Comparison of ENCODE assay signal across 9 cellular contexts in genomic region chr6:93036835-93037234, GRCh38.
DNase-seq lines count a peak whose midpoint lies in the region; ATAC-seq, FAIRE-seq and TF ChIP-seq lines count a peak whose summit lies in the region.
"Had no signal": no experiment of that assay in that cellular context is flagged by ENCODE, and none has a peak within 500 bp of the region (broad histone marks: within the 10 kb centered on the region; RNA-seq: fewer than 3 reads in every experiment).

No MANE protein-coding gene starts in this region.

- DNase-seq in GM13977 (ENCODE audit: low spot score) (peak; percentile 14), MM.1S (peak; percentile 34), GM12878 (ENCODE audit: low read depth, low spot score) (no peak), anterior cingulate cortex (lab: John Stamatoyannopoulos, UW) (no peak)
- DNase-seq: activated naive CD8-positive, alpha-beta T cell treated with anti-CD3 and anti-CD28 coated beads, Interleukin-2, amount 50 U/mL, for 24 hours had no signal

- RAD21 ChIA-PET in GM12878 (lab: Charles Lee; ENCODE audit: unreplicated experiment): interaction anchor here (0.7 to 0.8 kb wide), 2 partner anchors 210 to 387 kb away, joined by 3 to 7 read pairs; no protein-coding TSS in a partner anchor

- no peak for TF ChIP-seq EP300 in GM12878 (IDR thresholded peaks at IDR 0.05; ENCODE audit: borderline replicate concordance in 1 of 2, control insufficient read depth in 1 of 2, low read depth in 2 of 2, low read length in 2 of 2)
- no peak for TF ChIP-seq EP300 in neural cell (conservative IDR thresholded peaks at IDR 0.05; ENCODE audit: poor library complexity, severe bottlenecking)

- CTCF ChIA-PET in GM12878 (lab: Yijun Ruan, JAX): interaction anchor here (1.0 to 3.1 kb wide), 3 partner anchors 10 to 387 kb away, joined by 3 to 20 read pairs (median 4); no protein-coding TSS in a partner anchor

- no TSS peak for BruUV-seq in GM12878 (replicated peaks; lab: Mats Ljungman, UMichigan)

- TF ChIP-seq POLR2A in GM12878 (IDR thresholded peaks at IDR 0.05; ENCODE audit: low read depth, low read length): no peak

- SMC1A ChIA-PET in GM12878 (lab: Charles Lee; ENCODE audit: uncharacterized antibody, unreplicated experiment): interaction anchor here (0.8 kb wide), 1 partner anchor 12 kb away, joined by 4 read pairs; no protein-coding TSS in a partner anchor

- 0% methylated on average over 1 of the region's 1 CpG for WGBS in GM12878 (ENCODE audit: insufficient coverage, insufficient replicate concordance, low lambda C conversion rate, missing lambda C conversion rate)

- H3K4me3 ChIP-seq in MM.1S (ENCODE audit: low read length): no peak overlapping the region
- no peak overlapping the region for H3K4me3 ChIP-seq in GM12878
- no peak overlapping the region for H3K4me3 ChIP-seq in neural cell (ENCODE audit: low read length)

- TF ChIP-seq RAD21 in GM12878 (IDR thresholded peaks at IDR 0.05; ENCODE audit: insufficient read depth, low read depth, low read length): peak; percentile 35; the same call in 1 of the 2 replicates
- no peak for TF ChIP-seq RAD21 in neural cell (conservative IDR thresholded peaks at IDR 0.05)

- TF ChIP-seq CTCF in GM13977 (IDR thresholded peaks at IDR 0.05; ENCODE audit: extremely low read depth, insufficient read depth, missing control alignments) (peak; percentile 53), MM.1S (IDR thresholded peaks at IDR 0.05; ENCODE audit: low read length) (peak; percentile 44), GM12878 (IDR thresholded peaks at IDR 0.05 in 2 of 3, conservative IDR thresholded peaks at IDR 0.05 in 1 of 3; ENCODE audit: control insufficient read depth in 2 of 3, extremely low read depth in 1 of 3, insufficient read depth in 1 of 3, low read depth in 3 of 3, low read length in 3 of 3) (peak; percentile 13 to 44 (median 42); a peak in 3 of 6 replicates), neural cell (IDR thresholded peaks at IDR 0.05; ENCODE audit: poor library complexity, severe bottlenecking) (peak; percentile 13)

- no peak for FAIRE-seq in GM12878 (lab: Jason Lieb, UNC)
- FAIRE-seq: GM18507 had no signal

- POLR2A ChIA-PET in GM12878 (lab: Charles Lee): no interaction called here

- H2AFZ ChIP-seq in MM.1S (ENCODE audit: low read length) (no peak overlapping the region), GM12878 (ENCODE audit: control insufficient read depth, low read depth, low read length) (no peak overlapping the region), neural cell (ENCODE audit: low read depth, low read length) (no peak overlapping the region)

- H3K9me2 ChIP-seq in MM.1S (replicated peaks; ENCODE audit: insufficient read depth, low read length) (no peaks in the 10 kb centered on the region), neural cell (ENCODE audit: insufficient read depth, low read length) (no peaks in the 10 kb centered on the region)

- no peaks in the 10 kb centered on the region for H3K79me2 ChIP-seq in MM.1S (ENCODE audit: low read length)
- no peaks in the 10 kb centered on the region for H3K79me2 ChIP-seq in GM12878 (ENCODE audit: control insufficient read depth, insufficient read depth, low read length)
- H3K79me2 ChIP-seq in neural cell (replicated peaks; ENCODE audit: insufficient read depth, low read length): no peaks in the 10 kb centered on the region

- H3K4me2 ChIP-seq in MM.1S (ENCODE audit: low read depth, low read length) (no peak overlapping the region), GM12878 (ENCODE audit: control insufficient read depth, insufficient read depth) (no peak overlapping the region), neural cell (ENCODE audit: low read length) (no peak overlapping the region)

- H3K27ac ChIP-seq in MM.1S (ENCODE audit: low read length) (no peak overlapping the region), GM12878 (ENCODE audit: control insufficient read depth, insufficient read depth) (no peak overlapping the region), neural cell (ENCODE audit: low read length) (no peak overlapping the region)

- H3K36me3 ChIP-seq in MM.1S (replicated peaks; ENCODE audit: insufficient read depth, low read length) (no peaks in the 10 kb centered on the region), GM12878 (ENCODE audit: control insufficient read depth in 2 of 2, insufficient read depth in 2 of 2, low read length in 1 of 2) (no peaks in the 10 kb centered on the region), neural cell (ENCODE audit: insufficient read depth, low read length) (no peaks in the 10 kb centered on the region)

- intact Hi-C loops in GM12878 (cut with micrococcal nuclease; ENCODE audit: unreplicated experiment): loop anchor here (5.0 kb wide), 1 partner anchor 385 kb away; no protein-coding TSS in a partner anchor

- in situ Hi-C loops in GM13977 (cut with MboI; ENCODE audit: low pct_unique_long_range_greater_than_20kb, low sequenced_read_pairs, unreplicated experiment): no loop called here
- in situ Hi-C loops in GM12878 (cut with MboI): no loop called here

- H3K27me3 ChIP-seq in MM.1S (replicated peaks; ENCODE audit: insufficient read depth, low read length): no peaks in the 10 kb centered on the region
- H3K27me3 ChIP-seq in GM12878 (replicated peaks in 1 of 2; ENCODE audit: control insufficient read depth in 2 of 2, insufficient read depth in 2 of 2, low read length in 1 of 2): no peaks in the 10 kb centered on the region
- H3K27me3 ChIP-seq in neural cell (ENCODE audit: insufficient read depth, low read depth, low read length): no peaks in the 10 kb centered on the region

- no peaks in the 10 kb centered on the region for H3K4me1 ChIP-seq in MM.1S (ENCODE audit: low read length)
- no peaks in the 10 kb centered on the region for H3K4me1 ChIP-seq in GM12878 (ENCODE audit: control insufficient read depth, insufficient read depth, low read length)

- H4K20me1 ChIP-seq in MM.1S (ENCODE audit: insufficient read depth, low read length) (no peaks in the 10 kb centered on the region), GM12878 (ENCODE audit: control insufficient read depth, insufficient read depth) (no peaks in the 10 kb centered on the region), neural cell (ENCODE audit: insufficient read depth) (no peaks in the 10 kb centered on the region)

- H3F3A ChIP-seq in MM.1S (ENCODE audit: insufficient read depth, low read length) (no peaks in the 10 kb centered on the region), neural cell (ENCODE audit: insufficient read depth, low read length, poor library complexity, severe bottlenecking) (no peaks in the 10 kb centered on the region)

- H3K9me3 ChIP-seq in MM.1S (replicated peaks; ENCODE audit: insufficient read depth, low read length) (no peaks in the 10 kb centered on the region), GM12878 (replicated peaks; ENCODE audit: control insufficient read depth, insufficient read depth, low read length) (no peaks in the 10 kb centered on the region), neural cell (ENCODE audit: low read length) (no peaks in the 10 kb centered on the region)

- H3K9ac ChIP-seq in MM.1S (ENCODE audit: low read length) (no peak overlapping the region), GM12878 (ENCODE audit: control insufficient read depth, insufficient read depth, low read length) (no peak overlapping the region), neural cell (ENCODE audit: low read length) (no peak overlapping the region)

- ATAC-seq in GM12878: peak; percentile 70
- no peak for ATAC-seq in esophagus mucosa
- no peak for ATAC-seq in HG03039 (IDR thresholded peaks at IDR 0.05; ENCODE audit: unreplicated experiment)
- ATAC-seq: activated naive CD8-positive, alpha-beta T cell treated with anti-CD3 and anti-CD28 coated beads, Interleukin-2, amount 50 U/mL, for 24 hours had no signal

TF ChIP-seq in GM12878, 131 proteins besides CTCF, POLR2A, EP300 and RAD21:
- no peak for TF ChIP-seq GATAD2B (conservative IDR thresholded peaks at IDR 0.05; ENCODE audit: low read depth)
- peak; percentile 31; the same call in 1 of the 2 replicates for TF ChIP-seq SMC3 (IDR thresholded peaks at IDR 0.05; ENCODE audit: borderline replicate concordance, low read length)
- TF ChIP-seq ZNF274 (IDR thresholded peaks at IDR 0.05; ENCODE audit: insufficient read depth, insufficient read length): no peak

TF ChIP-seq in neural cell, 6 proteins besides CTCF, POLR2A, EP300 and RAD21:
- TF ChIP-seq SMC3 (conservative IDR thresholded peaks at IDR 0.05; ENCODE audit: poor library complexity) (no peak), TAF1 (IDR thresholded peaks at IDR 0.05; ENCODE audit: low read depth) (no peak), MXI1 (conservative IDR thresholded peaks at IDR 0.05; ENCODE audit: poor library complexity, severe bottlenecking) (no peak), EZH2 (IDR thresholded peaks at IDR 0.05; ENCODE audit: borderline replicate concordance, insufficient read depth, low read length, poor library complexity, severe bottlenecking) (no peak), POLR2AphosphoS5 (IDR thresholded peaks at IDR 0.05) (no peak), REST (IDR thresholded peaks at IDR 0.05; ENCODE audit: borderline replicate concordance) (no peak)

Comparison
In these comparisons a context has a peak if more than half of its experiments do, and no peak if none do; other contexts are left out.
1. DNase-seq: peak in GM13977 (single experiment) and MM.1S (single experiment); none in GM12878 (single experiment) and anterior cingulate cortex (0 of 58).
2. Peak in every context shown above with its lines, with median percentiles within 50 percentile points of each other: CTCF ChIP-seq.